In the genomic region with DNA sequence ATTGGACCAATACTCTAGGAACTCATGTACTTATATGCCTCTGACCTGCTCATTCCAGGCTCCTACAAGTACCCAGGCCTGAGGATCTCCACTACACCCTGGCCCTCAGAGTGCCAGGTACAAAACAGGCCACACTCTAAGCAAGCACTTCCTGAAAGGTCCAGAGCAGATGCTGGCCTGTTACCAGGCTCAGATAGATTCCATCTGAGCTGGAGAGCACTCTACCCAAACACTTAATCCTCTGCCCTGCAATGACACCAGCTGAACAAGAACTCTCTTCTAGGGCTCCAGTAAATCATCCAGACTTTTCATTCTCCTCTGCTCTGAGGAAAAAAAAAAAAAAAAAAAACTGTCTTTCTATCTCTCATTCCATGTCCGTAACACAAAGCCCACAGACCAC, we compare ENCODE assay signal across 12 cellular contexts. TPM values are rescaled to one million over a fixed set of nuclear protein-coding genes. Genes with fewer than 3 reads are reported as not detected.
DNase-seq lines count a peak whose midpoint lies in the region; ATAC-seq and TF ChIP-seq lines count a peak whose summit lies in the region.
"Had no signal": no experiment of that assay in that cellular context is flagged by ENCODE, and none has a peak within 500 bp of the region (broad histone marks: within the 10 kb centered on the region; RNA-seq: fewer than 3 reads in every experiment).

No MANE protein-coding gene starts in this region.

- peaks cover 8% of the 10 kb centered on the region for H3K4me1 Mint-ChIP-seq in activated T-helper 17 cell treated with anti-CD3 and anti-CD28 coated beads, Interleukin-2, amount 50 U/mL, for 72 hours

- H3K4me3 Mint-ChIP-seq in activated T-helper 17 cell treated with anti-CD3 and anti-CD28 coated beads, Interleukin-2, amount 50 U/mL, for 72 hours: no peak overlapping the region
- H3K4me3 Mint-ChIP-seq: CD4-positive, alpha-beta T cell; nephron progenitor cell had no signal

- H3K4me1 ChIP-seq in Peyer's patch (peaks cover 3 to 39% (median 14%) of the 10 kb centered on the region in 4 donors), rectal smooth muscle tissue (ENCODE audit: control insufficient read depth, insufficient read depth, low read length) (peaks cover 49% of the 10 kb centered on the region)

- DNase-seq in AG10803 (ENCODE audit: low read depth) (peak; percentile 75), Peyer's patch (peak in 1 of 3 donors; percentile 37), fibroblast of mammary gland (ENCODE audit: low read depth) (peak; percentile 31), NCI-H526 (lab: John Stamatoyannopoulos, UW) (no peak), midbrain (lab: John Stamatoyannopoulos, UW) (no peak)
- DNase-seq: NCI-H2107, nephron progenitor cell, T-helper 1 cell had no signal

- no peaks in the 10 kb centered on the region for H3K36me3 ChIP-seq in Peyer's patch
- H3K36me3 ChIP-seq in rectal smooth muscle tissue (ENCODE audit: control insufficient read depth, insufficient read depth, low read length): no peaks in the 10 kb centered on the region

- H3K27me3 ChIP-seq in Peyer's patch: no peaks in the 10 kb centered on the region
- no peaks in the 10 kb centered on the region for H3K27me3 ChIP-seq in rectal smooth muscle tissue (ENCODE audit: control insufficient read depth, insufficient read depth, low read length)

- H3K4me3 ChIP-seq in AG10803 (ENCODE audit: low read length) (no peak overlapping the region), Peyer's patch (no peak overlapping the region), fibroblast of mammary gland (ENCODE audit: control insufficient read depth, low read depth, low read length) (peak overlapping the region; percentile 10), rectal smooth muscle tissue (ENCODE audit: low read length) (no peak overlapping the region)

- no peak for ATAC-seq in activated T-helper 17 cell treated with anti-CD3 and anti-CD28 coated beads, Interleukin-2, amount 50 U/mL, for 72 hours (replicated peaks)
- ATAC-seq in GM21526 (IDR thresholded peaks at IDR 0.05; ENCODE audit: low FRiP score, unreplicated experiment): no peak

- H3K9ac ChIP-seq in rectal smooth muscle tissue (ENCODE audit: low read length): no peak overlapping the region

- H3K27ac ChIP-seq in Peyer's patch (peak overlapping the region in 3 of 4 donors; percentile 1 to 65 (median 13)), rectal smooth muscle tissue (ENCODE audit: low read depth, low read length) (peak overlapping the region; percentile 89)

- TF ChIP-seq CTCF in AG10803 (conservative IDR thresholded peaks at IDR 0.05; ENCODE audit: low read length): no peak
- no peak for TF ChIP-seq CTCF in Peyer's patch (IDR thresholded peaks at IDR 0.05)
- no peak for TF ChIP-seq CTCF in fibroblast of mammary gland (conservative IDR thresholded peaks at IDR 0.05; ENCODE audit: control insufficient read depth, insufficient read depth, low read depth, low read length)

- H3K9me3 ChIP-seq in Peyer's patch: no peaks in the 10 kb centered on the region

- no peaks in the 10 kb centered on the region for H3K9me3 Mint-ChIP-seq in activated T-helper 17 cell treated with anti-CD3 and anti-CD28 coated beads, Interleukin-2, amount 50 U/mL, for 72 hours
- H3K9me3 Mint-ChIP-seq: CD4-positive, alpha-beta T cell; nephron progenitor cell had no signal

- H3K36me3 Mint-ChIP-seq in activated T-helper 17 cell treated with anti-CD3 and anti-CD28 coated beads, Interleukin-2, amount 50 U/mL, for 72 hours (ENCODE audit: low read depth): no peaks in the 10 kb centered on the region

- no peak for TF ChIP-seq POLR2A in Peyer's patch (IDR thresholded peaks at IDR 0.05)

- H3K27me3 Mint-ChIP-seq in activated T-helper 17 cell treated with anti-CD3 and anti-CD28 coated beads, Interleukin-2, amount 50 U/mL, for 72 hours: peaks cover 9% of the 10 kb centered on the region

- no peak overlapping the region for H3K27ac Mint-ChIP-seq in activated T-helper 17 cell treated with anti-CD3 and anti-CD28 coated beads, Interleukin-2, amount 50 U/mL, for 72 hours
- H3K27ac Mint-ChIP-seq: CD4-positive, alpha-beta T cell; nephron progenitor cell had no signal

RNA-seq across cellular contexts. Expression of gene P4HA2, which starts 2.9 kb away (rescaled TPM):
- total RNA-seq in Peyer's patch: 10 to 100 TPM; 21.5 to 81.4 (median 51.2) TPM
- total RNA-seq in activated T-helper 17 cell treated with anti-CD3 and anti-CD28 coated beads, Interleukin-2, amount 50 U/mL, for 72 hours: 10 to 100 TPM in 1 of 2 donors, 1 to 10 TPM in 1; 8.4 to 22.9 TPM
- total RNA-seq: CD4-positive, alpha-beta T cell had no signal

RNA-seq across cellular contexts. Expression of gene PDLIM4, which starts 32.8 kb away (rescaled TPM):
- total RNA-seq in Peyer's patch: 10 to 100 TPM in 3 of 4 donors, 1 to 10 TPM in 1; 4.6 to 27.2 (median 18.5) TPM
- total RNA-seq in activated T-helper 17 cell treated with anti-CD3 and anti-CD28 coated beads, Interleukin-2, amount 50 U/mL, for 72 hours: not detected
- total RNA-seq: CD4-positive, alpha-beta T cell had no signal

Comparison
In these comparisons a context has a peak if more than half of its experiments do, and no peak if none do; other contexts are left out.
1. DNase-seq: peak in AG10803 (single experiment) and fibroblast of mammary gland (single experiment); none in NCI-H526 (0 of 2) and midbrain (single experiment).
2. RNA of gene PDLIM4, which starts 32.8 kb away (total RNA-seq): 4.6 to 27.2 TPM in Peyer's patch; not detected in activated T-helper 17 cell treated with anti-CD3 and anti-CD28 coated beads, Interleukin-2, amount 50 U/mL, for 72 hours; every median in the first group is over 4 times any median in the second.